Comparison of ENCODE assay signal across 15 cellular contexts in the genomic region with DNA sequence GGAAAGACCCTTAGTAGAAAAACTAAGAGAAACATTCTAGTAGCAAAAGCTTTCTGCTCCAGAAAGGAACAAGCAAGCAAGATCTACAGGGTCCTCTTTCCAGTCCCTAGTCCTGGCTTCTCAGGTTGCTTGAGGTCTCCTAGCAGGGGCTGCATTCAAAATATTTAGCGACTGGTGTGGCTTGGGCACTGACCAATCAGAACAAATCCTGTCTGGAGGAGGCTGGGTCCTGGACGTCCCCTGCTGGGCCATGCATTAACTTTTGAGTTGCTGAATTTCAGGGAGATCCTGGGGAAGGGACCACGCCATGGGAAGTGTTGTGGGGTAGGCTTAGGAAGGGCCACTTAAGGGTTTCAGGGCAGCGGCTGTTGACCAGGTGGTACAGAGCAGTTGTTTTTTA. TPM values are rescaled to one million over a fixed set of nuclear protein-coding genes. Genes with fewer than 3 reads are reported as not detected.
DNase-seq lines count a peak whose midpoint lies in the region; ATAC-seq and TF ChIP-seq lines count a peak whose summit lies in the region.
"Had no signal": no experiment of that assay in that cellular context is flagged by ENCODE, and none has a peak within 500 bp of the region (broad histone marks: within the 10 kb centered on the region; RNA-seq: fewer than 3 reads in every experiment).

No MANE protein-coding gene starts in this region.

- CTCF ChIA-PET in activated CD8-positive, alpha-beta T cell treated with anti-CD3 and anti-CD28 coated beads, Interleukin-2, amount 10 ng/mL, durations not matched to agents 7 days and 5 days (lab: Charles Lee), result no interaction called here
- CTCF ChIA-PET in activated CD8-positive, alpha-beta T cell treated with anti-CD3 and anti-CD28 coated beads for 36 hours (lab: Charles Lee), result no interaction called here
- CTCF ChIA-PET in T-cell (lab: Charles Lee), result interaction anchor here in 1 of 2 donors (0.9 kb wide), 1 partner anchor 29 kb away, joined by 4 read pairs; no protein-coding TSS in a partner anchor

- intact Hi-C loops in activated CD8-positive, alpha-beta T cell treated with anti-CD3 and anti-CD28 coated beads for 36 hours (cut with micrococcal nuclease), result no loop called here

- peaks cover 72% of the 10 kb centered on the region for H3K4me1 Mint-ChIP-seq in activated CD8-positive, alpha-beta T cell treated with anti-CD3 and anti-CD28 coated beads, Interleukin-2, amount 10 ng/mL, durations not matched to agents 7 days and 5 days (ENCODE audit: low read depth)
- peaks cover 68% of the 10 kb centered on the region for H3K4me1 Mint-ChIP-seq in activated CD8-positive, alpha-beta T cell treated with anti-CD3 and anti-CD28 coated beads for 36 hours (ENCODE audit: low read depth)
- H3K4me1 Mint-ChIP-seq in T-cell, result peaks cover 67 to 86% (median 78%) of the 10 kb centered on the region in 3 donors
- H3K4me1 Mint-ChIP-seq in stimulated activated naive B cell treated with anti-CD40 and anti-IgM and Interleukin-4, amounts not matched to agents 10 μg/mL and 1 μg/mL and 100 μg/mL, for 72 hours, result peaks cover 47 to 65% of the 10 kb centered on the region in 2 donors

- ATAC-seq in activated CD8-positive, alpha-beta T cell treated with anti-CD3 and anti-CD28 coated beads, Interleukin-2, amount 10 ng/mL, durations not matched to agents 7 days and 5 days, result no peak
- no peak for ATAC-seq in activated CD8-positive, alpha-beta T cell treated with anti-CD3 and anti-CD28 coated beads for 36 hours
- ATAC-seq in T-cell (replicated peaks in 1 of 4), result no peak
- no peak for ATAC-seq in stimulated activated naive B cell treated with anti-CD40 and anti-IgM and Interleukin-4, amounts not matched to agents 10 μg/mL and 1 μg/mL and 100 μg/mL, for 72 hours (replicated peaks)
- no peak for ATAC-seq in GM18858 (IDR thresholded peaks at IDR 0.05; ENCODE audit: unreplicated experiment)

- peak overlapping the region; percentile 40 for H3K27ac Mint-ChIP-seq in activated CD8-positive, alpha-beta T cell treated with anti-CD3 and anti-CD28 coated beads, Interleukin-2, amount 10 ng/mL, durations not matched to agents 7 days and 5 days
- no peak overlapping the region for H3K27ac Mint-ChIP-seq in activated CD8-positive, alpha-beta T cell treated with anti-CD3 and anti-CD28 coated beads for 36 hours
- H3K27ac Mint-ChIP-seq in T-cell, result peak overlapping the region; percentile 37 to 77
- H3K27ac Mint-ChIP-seq in stimulated activated naive B cell treated with anti-CD40 and anti-IgM and Interleukin-4, amounts not matched to agents 10 μg/mL and 1 μg/mL and 100 μg/mL, for 72 hours, result peak overlapping the region; percentile 52
- H3K27ac Mint-ChIP-seq: activated naive CD4-positive, alpha-beta T cell treated with anti-CD3 and anti-CD28 coated beads, Interleukin-2, amount 10 ng/mL, durations not matched to agents 7 days and 5 days had no signal

- TF ChIP-seq CTCF in activated CD8-positive, alpha-beta T cell treated with anti-CD3 and anti-CD28 coated beads for 36 hours (IDR thresholded peaks at IDR 0.05), result no peak

- peaks cover 62% of the 10 kb centered on the region for H3K36me3 Mint-ChIP-seq in activated CD8-positive, alpha-beta T cell treated with anti-CD3 and anti-CD28 coated beads, Interleukin-2, amount 10 ng/mL, durations not matched to agents 7 days and 5 days (ENCODE audit: low read depth)
- H3K36me3 Mint-ChIP-seq in activated CD8-positive, alpha-beta T cell treated with anti-CD3 and anti-CD28 coated beads for 36 hours (ENCODE audit: low read depth), result peaks cover 37% of the 10 kb centered on the region
- H3K36me3 Mint-ChIP-seq in T-cell, result peaks cover 44% of the 10 kb centered on the region
- H3K36me3 Mint-ChIP-seq in stimulated activated naive B cell treated with anti-CD40 and anti-IgM and Interleukin-4, amounts not matched to agents 10 μg/mL and 1 μg/mL and 100 μg/mL, for 72 hours, result peaks cover 18 to 29% of the 10 kb centered on the region in 2 donors

- DNase-seq in activated CD8-positive, alpha-beta T cell treated with anti-CD3 and anti-CD28 coated beads, Interleukin-2, amount 10 ng/mL, durations not matched to agents 7 days and 5 days, result no peak
- DNase-seq in activated CD8-positive, alpha-beta T cell treated with anti-CD3 and anti-CD28 coated beads for 36 hours, result no peak
- DNase-seq in T-cell, result no peak
- peak; percentile 88 for DNase-seq in iPS-NIHi11 (ENCODE audit: low spot score)
- DNase-seq in stimulated activated naive B cell treated with anti-CD40 and anti-IgM and Interleukin-4, amounts not matched to agents 10 μg/mL and 1 μg/mL and 100 μg/mL, for 72 hours, result no peak
- no peak for DNase-seq in NCI-H1092 (lab: John Stamatoyannopoulos, UW)
- no peak for DNase-seq in NCI-H2196 (lab: John Stamatoyannopoulos, UW; ENCODE audit: unreplicated experiment)
- DNase-seq: 8988T; activated naive CD4-positive, alpha-beta T cell treated with anti-CD3 and anti-CD28 coated beads, Interleukin-2, amount 10 ng/mL, durations not matched to agents 7 days and 5 days; Caco-2; foreskin melanocyte; NCI-H1048; NCI-H345; upper lobe of right lung had no signal

- POLR2A ChIA-PET in activated CD8-positive, alpha-beta T cell treated with anti-CD3 and anti-CD28 coated beads, Interleukin-2, amount 10 ng/mL, durations not matched to agents 7 days and 5 days (lab: Charles Lee), result no interaction called here
- POLR2A ChIA-PET in activated CD8-positive, alpha-beta T cell treated with anti-CD3 and anti-CD28 coated beads for 36 hours (lab: Charles Lee), result interaction anchor here (0.7 kb wide), 1 partner anchor 198 kb away, joined by 4 read pairs; no protein-coding TSS in a partner anchor
- POLR2A ChIA-PET in T-cell (lab: Charles Lee), result no interaction called here

- H3K27me3 Mint-ChIP-seq in activated CD8-positive, alpha-beta T cell treated with anti-CD3 and anti-CD28 coated beads, Interleukin-2, amount 10 ng/mL, durations not matched to agents 7 days and 5 days (ENCODE audit: low read depth), result no peaks in the 10 kb centered on the region
- H3K27me3 Mint-ChIP-seq in activated CD8-positive, alpha-beta T cell treated with anti-CD3 and anti-CD28 coated beads for 36 hours, result no peaks in the 10 kb centered on the region
- no peaks in the 10 kb centered on the region for H3K27me3 Mint-ChIP-seq in T-cell
- H3K27me3 Mint-ChIP-seq in stimulated activated naive B cell treated with anti-CD40 and anti-IgM and Interleukin-4, amounts not matched to agents 10 μg/mL and 1 μg/mL and 100 μg/mL, for 72 hours, result no peaks in the 10 kb centered on the region
- H3K27me3 Mint-ChIP-seq: activated naive CD4-positive, alpha-beta T cell treated with anti-CD3 and anti-CD28 coated beads, Interleukin-2, amount 10 ng/mL, durations not matched to agents 7 days and 5 days had no signal

- H3K9me3 Mint-ChIP-seq in activated CD8-positive, alpha-beta T cell treated with anti-CD3 and anti-CD28 coated beads, Interleukin-2, amount 10 ng/mL, durations not matched to agents 7 days and 5 days (ENCODE audit: insufficient read depth), result no peaks in the 10 kb centered on the region
- no peaks in the 10 kb centered on the region for H3K9me3 Mint-ChIP-seq in activated CD8-positive, alpha-beta T cell treated with anti-CD3 and anti-CD28 coated beads for 36 hours
- no peaks in the 10 kb centered on the region for H3K9me3 Mint-ChIP-seq in T-cell
- H3K9me3 Mint-ChIP-seq in stimulated activated naive B cell treated with anti-CD40 and anti-IgM and Interleukin-4, amounts not matched to agents 10 μg/mL and 1 μg/mL and 100 μg/mL, for 72 hours, result peaks cover 0 to 2% of the 10 kb centered on the region in 2 donors
- H3K9me3 Mint-ChIP-seq: activated naive CD4-positive, alpha-beta T cell treated with anti-CD3 and anti-CD28 coated beads, Interleukin-2, amount 10 ng/mL, durations not matched to agents 7 days and 5 days had no signal

- H3K4me3 Mint-ChIP-seq in activated CD8-positive, alpha-beta T cell treated with anti-CD3 and anti-CD28 coated beads, Interleukin-2, amount 10 ng/mL, durations not matched to agents 7 days and 5 days, result no peak overlapping the region
- no peak overlapping the region for H3K4me3 Mint-ChIP-seq in activated CD8-positive, alpha-beta T cell treated with anti-CD3 and anti-CD28 coated beads for 36 hours
- no peak overlapping the region for H3K4me3 Mint-ChIP-seq in T-cell
- no peak overlapping the region for H3K4me3 Mint-ChIP-seq in stimulated activated naive B cell treated with anti-CD40 and anti-IgM and Interleukin-4, amounts not matched to agents 10 μg/mL and 1 μg/mL and 100 μg/mL, for 72 hours
- H3K4me3 Mint-ChIP-seq: activated naive CD4-positive, alpha-beta T cell treated with anti-CD3 and anti-CD28 coated beads, Interleukin-2, amount 10 ng/mL, durations not matched to agents 7 days and 5 days had no signal

RNA-seq across cellular contexts. Expression of gene SORL1, which starts 27.2 kb away (rescaled TPM):
- 100 to 1,000 TPM in 1 of 2 experiments, 10 to 100 TPM in 1; 98.9 to 107 TPM for total RNA-seq in activated CD8-positive, alpha-beta T cell treated with anti-CD3 and anti-CD28 coated beads, Interleukin-2, amount 10 ng/mL, durations not matched to agents 7 days and 5 days
- total RNA-seq in activated CD8-positive, alpha-beta T cell treated with anti-CD3 and anti-CD28 coated beads for 36 hours, result 10 to 100 TPM; 61.1 to 64.6 TPM
- total RNA-seq in T-cell, result 100 to 1,000 TPM; 361 to 422 (median 392) TPM
